Comparison of ENCODE assay signal across 15 cellular contexts in genomic region chr21:34180826-34181359, GRCh38.
DNase-seq lines count a peak whose midpoint lies in the region; ATAC-seq and TF ChIP-seq lines count a peak whose summit lies in the region.
"Had no signal": no experiment of that assay in that cellular context is flagged by ENCODE, and none has a peak within 500 bp of the region (broad histone marks: within the 10 kb centered on the region; RNA-seq: fewer than 3 reads in every experiment).

No MANE protein-coding gene starts in this region.

- H3K4me1 ChIP-seq in right cardiac atrium (ENCODE audit: control insufficient read depth, insufficient read depth, low read length): peaks cover 3% of the 10 kb centered on the region
- H3K4me1 ChIP-seq in neuron (ENCODE audit: insufficient read depth, low read length): peaks cover 26% of the 10 kb centered on the region

- H3K27me3 Mint-ChIP-seq in chondrocyte (ENCODE audit: low read depth) (no peaks in the 10 kb centered on the region), type B pancreatic cell (peaks cover 3% of the 10 kb centered on the region)
- H3K27me3 Mint-ChIP-seq: activated CD8-positive, alpha-beta T cell treated with anti-CD3 and anti-CD28 coated beads for 36 hours; progenitor cell of endocrine pancreas had no signal

- H3K4me1 Mint-ChIP-seq in chondrocyte (ENCODE audit: low read depth) (peaks cover 24% of the 10 kb centered on the region), type B pancreatic cell (ENCODE audit: unreplicated experiment) (peaks cover 28% of the 10 kb centered on the region)

- ATAC-seq in right cardiac atrium (peak; percentile 62), HG02885 (IDR thresholded peaks at IDR 0.05; ENCODE audit: poor library complexity, unreplicated experiment) (no peak), HG03520 (IDR thresholded peaks at IDR 0.05; ENCODE audit: unreplicated experiment) (no peak)
- ATAC-seq: activated CD8-positive, alpha-beta T cell treated with anti-CD3 and anti-CD28 coated beads for 36 hours; GM12878; mucosa of descending colon had no signal

- DNase-seq in chondrocyte (ENCODE audit: low spot score): no peak
- DNase-seq in right cardiac atrium: peak in 1 of 3 donors; percentile 67
- no peak for DNase-seq in type B pancreatic cell (ENCODE audit: extremely low spot score, unreplicated experiment)
- no peak for DNase-seq in NCI-H187 treated with DMSO at 0.1 percent for 48 hours (lab: John Stamatoyannopoulos, UW)
- DNase-seq: activated CD8-positive, alpha-beta T cell treated with anti-CD3 and anti-CD28 coated beads for 36 hours; mucosa of descending colon; NCI-H1694; NCI-H510A treated with DMSO at 0.1 percent for 48 hours; stimulated activated naive CD4-positive, alpha-beta T cell had no signal

- WGBS in right cardiac atrium: 51% methylated on average over 10 of the region's 10 CpGs

- TF ChIP-seq CTCF in chondrocyte (IDR thresholded peaks at IDR 0.05) (no peak), type B pancreatic cell (conservative IDR thresholded peaks at IDR 0.05) (peak; percentile 32)

- peaks cover 3% of the 10 kb centered on the region for H3K9me3 Mint-ChIP-seq in chondrocyte (ENCODE audit: low read depth)
- H3K9me3 Mint-ChIP-seq in type B pancreatic cell: peaks cover 6% of the 10 kb centered on the region
- H3K9me3 Mint-ChIP-seq: activated CD8-positive, alpha-beta T cell treated with anti-CD3 and anti-CD28 coated beads for 36 hours had no signal

- peak overlapping the region; percentile 78 for H3K27ac ChIP-seq in right cardiac atrium (ENCODE audit: low read length)

- peak overlapping the region; percentile 40 for H2AFZ ChIP-seq in neuron (ENCODE audit: low read depth, low read length)

- no peaks in the 10 kb centered on the region for H3K36me3 ChIP-seq in neuron (ENCODE audit: insufficient read depth, low read length)

- H3K9me3 ChIP-seq in right cardiac atrium (ENCODE audit: control insufficient read depth, low read length) (peaks cover 2% of the 10 kb centered on the region), neuron (ENCODE audit: low read length) (no peaks in the 10 kb centered on the region)
- H3K9me3 ChIP-seq: mucosa of descending colon had no signal

- H3K4me3 ChIP-seq in right cardiac atrium (ENCODE audit: low read length): peak overlapping the region; percentile 45
- H3K4me3 ChIP-seq in neuron (ENCODE audit: low read length): peak overlapping the region; percentile 48
- H3K4me3 ChIP-seq: GM12878, mucosa of descending colon had no signal

- H3K27ac Mint-ChIP-seq in chondrocyte (ENCODE audit: unreplicated experiment) (peak overlapping the region; percentile 67), type B pancreatic cell (peak overlapping the region; percentile 10)
- H3K27ac Mint-ChIP-seq: activated CD8-positive, alpha-beta T cell treated with anti-CD3 and anti-CD28 coated beads for 36 hours; CD14-positive monocyte; progenitor cell of endocrine pancreas had no signal

- peaks cover 1% of the 10 kb centered on the region for H3K36me3 Mint-ChIP-seq in chondrocyte (ENCODE audit: low read depth)
- H3K36me3 Mint-ChIP-seq in type B pancreatic cell: peaks cover 4% of the 10 kb centered on the region
- H3K36me3 Mint-ChIP-seq: CD14-positive monocyte had no signal

- intact Hi-C loops in right cardiac atrium (cut with DNase I): no loop called here

- H3K4me3 Mint-ChIP-seq in chondrocyte (ENCODE audit: unreplicated experiment) (peak overlapping the region; percentile 58), type B pancreatic cell (peak overlapping the region; percentile 55)
- H3K4me3 Mint-ChIP-seq: activated CD8-positive, alpha-beta T cell treated with anti-CD3 and anti-CD28 coated beads for 36 hours; CD14-positive monocyte had no signal

- H3K27me3 ChIP-seq in right cardiac atrium (ENCODE audit: control insufficient read depth, insufficient read depth) (no peaks in the 10 kb centered on the region), neuron (ENCODE audit: insufficient read depth, low read length) (no peaks in the 10 kb centered on the region)

Comparison
In these comparisons a context has a peak if more than half of its experiments do, and no peak if none do; other contexts are left out.
1. ATAC-seq: peak in right cardiac atrium (2 of 2); none in HG02885 (single experiment) and HG03520 (single experiment).